In the genomic region with DNA sequence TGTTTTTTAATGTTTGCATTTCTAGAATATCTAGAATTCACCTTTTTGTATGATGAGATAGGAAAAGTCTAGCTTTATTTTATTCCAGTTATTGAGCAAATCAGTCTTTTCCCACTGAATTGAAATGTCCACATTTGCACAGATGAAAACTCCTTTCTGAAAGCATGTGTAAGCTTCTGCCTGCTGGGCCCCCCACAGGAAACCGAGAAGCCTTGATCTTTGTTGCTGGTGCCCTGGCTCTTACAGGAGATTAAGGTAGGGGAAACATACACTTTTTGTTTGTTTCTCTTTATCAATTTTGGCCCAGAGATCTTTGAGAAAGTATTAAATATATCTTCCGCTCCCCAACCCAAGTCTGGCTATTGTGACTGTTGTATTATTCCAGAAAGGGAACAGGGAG, we compare ENCODE assay signal across 9 cellular contexts.
"Had no signal": no experiment of that assay in that cellular context is flagged by ENCODE, and none has a peak within 500 bp of the region (broad histone marks: within the 10 kb centered on the region; RNA-seq: fewer than 3 reads in every experiment).

No MANE protein-coding gene starts in this region.

- H3K27ac Mint-ChIP-seq: GM23338, H9, IgD-negative memory B cell had no signal

- ATAC-seq: GM23338, HepG2 had no signal

- H3K4me2 ChIP-seq: GM23338 had no signal

- H3K27ac ChIP-seq: HL-60 had no signal

- H3K36me3 Mint-ChIP-seq: IgD-negative memory B cell had no signal

- FAIRE-seq: H1, H54, HepG2 had no signal

- H2AFZ ChIP-seq: GM23338 had no signal

- H3K4me1 Mint-ChIP-seq: GM23338, H9 had no signal

- H3K4me3 ChIP-seq: GM23338 had no signal

- H3K4me3 Mint-ChIP-seq: GM23338, H9 had no signal

- DNase-seq: H9, HCEC 1CT, KBM-7 had no signal
